Comparison of ENCODE assay signal across 15 cellular contexts in the genomic region with DNA sequence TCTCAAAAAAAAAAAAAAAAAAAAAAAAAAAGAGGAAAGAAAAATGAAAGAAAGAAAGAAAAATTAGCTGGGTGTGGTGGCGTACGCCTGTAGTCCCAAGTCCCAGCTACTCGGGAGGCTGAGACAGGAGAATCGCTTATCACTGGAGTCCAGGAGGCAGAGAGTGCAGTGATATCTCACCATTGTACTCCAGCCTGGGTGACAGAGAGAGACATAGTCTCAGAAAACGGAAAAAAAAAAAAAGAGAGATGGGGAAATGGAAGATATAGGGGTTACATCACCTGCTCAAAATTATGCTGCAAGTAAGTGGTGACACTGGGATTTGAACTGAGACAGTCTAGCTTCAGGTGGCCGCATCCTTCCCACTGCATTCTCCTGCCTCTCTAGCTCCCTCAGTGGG.
DNase-seq lines count a peak whose midpoint lies in the region; ATAC-seq lines count a peak whose summit lies in the region.
"Had no signal": no experiment of that assay in that cellular context is flagged by ENCODE, and none has a peak within 500 bp of the region (broad histone marks: within the 10 kb centered on the region; RNA-seq: fewer than 3 reads in every experiment).

No MANE protein-coding gene starts in this region.

- peak overlapping the region; percentile 61 for H3K27ac Mint-ChIP-seq in activated naive CD8-positive, alpha-beta T cell treated with anti-CD3 and anti-CD28 coated beads, Interleukin-2, amount 10 ng/mL, durations not matched to agents 7 days and 5 days
- no peak overlapping the region for H3K27ac Mint-ChIP-seq in activated naive CD8-positive, alpha-beta T cell treated with anti-CD3 and anti-CD28 coated beads for 36 hours
- H3K27ac Mint-ChIP-seq in T-helper 17 cell, result peak overlapping the region; percentile 27
- H3K27ac Mint-ChIP-seq in activated naive CD8-positive, alpha-beta T cell treated with anti-CD3 and anti-CD28 coated beads, Interleukin-2, amount 50 U/mL, for 24 hours, result peak overlapping the region; percentile 31

- no peak overlapping the region for H4K8ac ChIP-seq in neuronal stem cell (ENCODE audit: low read depth, low read length)

- no peak overlapping the region for H3K4me3 Mint-ChIP-seq in activated naive CD8-positive, alpha-beta T cell treated with anti-CD3 and anti-CD28 coated beads, Interleukin-2, amount 10 ng/mL, durations not matched to agents 7 days and 5 days
- no peak overlapping the region for H3K4me3 Mint-ChIP-seq in activated naive CD8-positive, alpha-beta T cell treated with anti-CD3 and anti-CD28 coated beads for 36 hours
- H3K4me3 Mint-ChIP-seq in T-helper 17 cell, result no peak overlapping the region
- no peak overlapping the region for H3K4me3 Mint-ChIP-seq in activated naive CD8-positive, alpha-beta T cell treated with anti-CD3 and anti-CD28 coated beads, Interleukin-2, amount 50 U/mL, for 24 hours
- H3K4me3 Mint-ChIP-seq: CD8-positive, alpha-beta memory T cell had no signal

- no peak overlapping the region for H3K4me2 ChIP-seq in neuronal stem cell (ENCODE audit: insufficient read depth, low read length, poor library complexity, severe bottlenecking)

- H2BK120ac ChIP-seq in neuronal stem cell (ENCODE audit: low read depth, low read length), result no peak overlapping the region

- POLR2A ChIA-PET in activated naive CD8-positive, alpha-beta T cell treated with anti-CD3 and anti-CD28 coated beads, Interleukin-2, amount 10 ng/mL, durations not matched to agents 7 days and 5 days (lab: Charles Lee), result interaction anchor here (0.6 to 11.1 kb wide), 3 partner anchors 11 to 172 kb away, joined by 4 to 238 read pairs (median 6); partner anchors contain the start of gene IRF2BPL

- H3K36me3 Mint-ChIP-seq in activated naive CD8-positive, alpha-beta T cell treated with anti-CD3 and anti-CD28 coated beads, Interleukin-2, amount 10 ng/mL, durations not matched to agents 7 days and 5 days, result peaks cover 3% of the 10 kb centered on the region
- H3K36me3 Mint-ChIP-seq in activated naive CD8-positive, alpha-beta T cell treated with anti-CD3 and anti-CD28 coated beads for 36 hours, result peaks cover 17% of the 10 kb centered on the region
- no peaks in the 10 kb centered on the region for H3K36me3 Mint-ChIP-seq in T-helper 17 cell (ENCODE audit: low read depth)
- H3K36me3 Mint-ChIP-seq in activated naive CD8-positive, alpha-beta T cell treated with anti-CD3 and anti-CD28 coated beads, Interleukin-2, amount 50 U/mL, for 24 hours (ENCODE audit: low read depth), result peaks cover 2% of the 10 kb centered on the region
- H3K36me3 Mint-ChIP-seq: CD4-positive, CD25-positive, alpha-beta regulatory T cell; CD8-positive, alpha-beta memory T cell had no signal

- no CpG with 5 or more reads among the region's 6 CpGs for WGBS in neuronal stem cell (ENCODE audit: extremely low coverage in 2 of 2, insufficient read length in 2 of 2, insufficient replicate concordance in 1 of 2), 2 donors

- in situ Hi-C loops in HAP-1 (cut with MboI; ENCODE audit: low sequenced_read_pairs), result no loop called here

- DNase-seq in activated naive CD8-positive, alpha-beta T cell treated with anti-CD3 and anti-CD28 coated beads, Interleukin-2, amount 10 ng/mL, durations not matched to agents 7 days and 5 days, result no peak
- DNase-seq in activated naive CD8-positive, alpha-beta T cell treated with anti-CD3 and anti-CD28 coated beads for 36 hours, result no peak
- DNase-seq in T-helper 17 cell (no peak), neuronal stem cell (ENCODE audit: low spot score) (no peak), HAP-1 (ENCODE audit: low spot score in 2 of 2) (no peak), SJCRH30 (no peak), NCI-H510A treated with DMSO at 0.1 percent for 48 hours (lab: John Stamatoyannopoulos, UW) (no peak)
- no peak for DNase-seq in activated naive CD8-positive, alpha-beta T cell treated with anti-CD3 and anti-CD28 coated beads, Interleukin-2, amount 50 U/mL, for 24 hours
- DNase-seq: BE2C; C1 segment of cervical spinal cord; CD4-positive, CD25-positive, alpha-beta regulatory T cell; CD8-positive, alpha-beta memory T cell; COR-L47; GM23248; IMR-90 had no signal

- peak overlapping the region; percentile 31 for H2AK5ac ChIP-seq in neuronal stem cell (ENCODE audit: low read depth, low read length)

- H3K23ac ChIP-seq in neuronal stem cell (ENCODE audit: low read depth, low read length, poor library complexity), result no peak overlapping the region

- H3K27me3 ChIP-seq in neuronal stem cell (ENCODE audit: control insufficient read depth in 3 of 3, insufficient read depth in 3 of 3, low read depth in 1 of 3, low read length in 3 of 3), result no peaks in the 10 kb centered on the region
- no peaks in the 10 kb centered on the region for H3K27me3 ChIP-seq in HAP-1 (ENCODE audit: low read depth)
- no peaks in the 10 kb centered on the region for H3K27me3 ChIP-seq in SJCRH30
- H3K27me3 ChIP-seq: BE2C had no signal

- H4K91ac ChIP-seq in neuronal stem cell (ENCODE audit: low read depth, low read length, poor library complexity), result no peak overlapping the region

- H2BK12ac ChIP-seq in neuronal stem cell (ENCODE audit: low read length), result no peak overlapping the region

- H3K4ac ChIP-seq in neuronal stem cell (ENCODE audit: low read length), result no peak overlapping the region

- H3K4me3 ChIP-seq in neuronal stem cell (ENCODE audit: low read length in 2 of 2), result no peak overlapping the region
- no peak overlapping the region for H3K4me3 ChIP-seq in HAP-1
- no peak overlapping the region for H3K4me3 ChIP-seq in SJCRH30
- H3K4me3 ChIP-seq: GM23248 had no signal

- H3K9me3 ChIP-seq in T-helper 17 cell (ENCODE audit: control insufficient read depth, low read length, poor library complexity, severe bottlenecking) (no peaks in the 10 kb centered on the region), neuronal stem cell (replicated peaks in 1 of 2; ENCODE audit: control insufficient read depth in 2 of 2, insufficient read depth in 1 of 2, low read depth in 1 of 2, low read length in 2 of 2) (no peaks in the 10 kb centered on the region), HAP-1 (no peaks in the 10 kb centered on the region), SJCRH30 (replicated peaks) (no peaks in the 10 kb centered on the region)
- H3K9me3 ChIP-seq: BE2C had no signal

- H3K14ac ChIP-seq in neuronal stem cell (ENCODE audit: low read length), result no peak overlapping the region

- no peak overlapping the region for H2BK15ac ChIP-seq in neuronal stem cell (ENCODE audit: low read length)

- no peak overlapping the region for H2BK5ac ChIP-seq in neuronal stem cell (ENCODE audit: low read length)

- no peak overlapping the region for H3K18ac ChIP-seq in neuronal stem cell (ENCODE audit: low read length)

- H3K36me3 ChIP-seq in neuronal stem cell (replicated peaks in 1 of 2; ENCODE audit: control insufficient read depth in 2 of 2, insufficient read depth in 2 of 2, low read length in 2 of 2), result no peaks in the 10 kb centered on the region
- no peaks in the 10 kb centered on the region for H3K36me3 ChIP-seq in HAP-1 (replicated peaks)
- no peaks in the 10 kb centered on the region for H3K36me3 ChIP-seq in SJCRH30
- H3K36me3 ChIP-seq: BE2C had no signal

- H3K79me1 ChIP-seq in neuronal stem cell (ENCODE audit: low read depth, low read length), result no peaks in the 10 kb centered on the region

- H2AFZ ChIP-seq in neuronal stem cell (ENCODE audit: low read length), result no peak overlapping the region
- H2AFZ ChIP-seq: GM23248 had no signal

- H3K4me1 ChIP-seq in neuronal stem cell (ENCODE audit: control insufficient read depth in 2 of 2, insufficient read depth in 1 of 2, low read depth in 1 of 2, low read length in 2 of 2) (peaks cover 15 to 17% of the 10 kb centered on the region in 2 donors), HAP-1 (peaks cover 6% of the 10 kb centered on the region), SJCRH30 (peaks cover 7% of the 10 kb centered on the region)

- no peak overlapping the region for H3K9ac ChIP-seq in neuronal stem cell (ENCODE audit: low read depth, low read length, poor library complexity)
- H3K9ac ChIP-seq: GM23248 had no signal

- H3K27me3 Mint-ChIP-seq in activated naive CD8-positive, alpha-beta T cell treated with anti-CD3 and anti-CD28 coated beads, Interleukin-2, amount 10 ng/mL, durations not matched to agents 7 days and 5 days, result no peaks in the 10 kb centered on the region
- H3K27me3 Mint-ChIP-seq in activated naive CD8-positive, alpha-beta T cell treated with anti-CD3 and anti-CD28 coated beads for 36 hours, result no peaks in the 10 kb centered on the region
- H3K27me3 Mint-ChIP-seq in T-helper 17 cell, result no peaks in the 10 kb centered on the region
- H3K27me3 Mint-ChIP-seq in activated naive CD8-positive, alpha-beta T cell treated with anti-CD3 and anti-CD28 coated beads, Interleukin-2, amount 50 U/mL, for 24 hours, result peaks cover 2% of the 10 kb centered on the region
- H3K27me3 Mint-ChIP-seq: CD8-positive, alpha-beta memory T cell had no signal

- no peaks in the 10 kb centered on the region for H3K9me3 Mint-ChIP-seq in activated naive CD8-positive, alpha-beta T cell treated with anti-CD3 and anti-CD28 coated beads, Interleukin-2, amount 10 ng/mL, durations not matched to agents 7 days and 5 days
- peaks cover 2% of the 10 kb centered on the region for H3K9me3 Mint-ChIP-seq in activated naive CD8-positive, alpha-beta T cell treated with anti-CD3 and anti-CD28 coated beads for 36 hours
- H3K9me3 Mint-ChIP-seq in activated naive CD8-positive, alpha-beta T cell treated with anti-CD3 and anti-CD28 coated beads, Interleukin-2, amount 50 U/mL, for 24 hours, result no peaks in the 10 kb centered on the region
- H3K9me3 Mint-ChIP-seq: CD8-positive, alpha-beta memory T cell had no signal

- no peak for ATAC-seq in activated naive CD8-positive, alpha-beta T cell treated with anti-CD3 and anti-CD28 coated beads, Interleukin-2, amount 10 ng/mL, durations not matched to agents 7 days and 5 days (ENCODE audit: low read depth)
- no peak for ATAC-seq in T-helper 17 cell
- no peak for ATAC-seq in activated naive CD8-positive, alpha-beta T cell treated with anti-CD3 and anti-CD28 coated beads, Interleukin-2, amount 50 U/mL, for 24 hours

- peaks cover 41% of the 10 kb centered on the region for H3K4me1 Mint-ChIP-seq in activated naive CD8-positive, alpha-beta T cell treated with anti-CD3 and anti-CD28 coated beads, Interleukin-2, amount 10 ng/mL, durations not matched to agents 7 days and 5 days
- peaks cover 48% of the 10 kb centered on the region for H3K4me1 Mint-ChIP-seq in activated naive CD8-positive, alpha-beta T cell treated with anti-CD3 and anti-CD28 coated beads for 36 hours
- H3K4me1 Mint-ChIP-seq in T-helper 17 cell, result peaks cover 24% of the 10 kb centered on the region
- H3K4me1 Mint-ChIP-seq in activated naive CD8-positive, alpha-beta T cell treated with anti-CD3 and anti-CD28 coated beads, Interleukin-2, amount 50 U/mL, for 24 hours, result peaks cover 56% of the 10 kb centered on the region

- no peak overlapping the region for H3K27ac ChIP-seq in neuronal stem cell (replicated peaks; ENCODE audit: low read length)
- no peak overlapping the region for H3K27ac ChIP-seq in SJCRH30
- H3K27ac ChIP-seq: GM23248 had no signal
